ENCODE assay signal across 1 cellular context in the genomic region with DNA sequence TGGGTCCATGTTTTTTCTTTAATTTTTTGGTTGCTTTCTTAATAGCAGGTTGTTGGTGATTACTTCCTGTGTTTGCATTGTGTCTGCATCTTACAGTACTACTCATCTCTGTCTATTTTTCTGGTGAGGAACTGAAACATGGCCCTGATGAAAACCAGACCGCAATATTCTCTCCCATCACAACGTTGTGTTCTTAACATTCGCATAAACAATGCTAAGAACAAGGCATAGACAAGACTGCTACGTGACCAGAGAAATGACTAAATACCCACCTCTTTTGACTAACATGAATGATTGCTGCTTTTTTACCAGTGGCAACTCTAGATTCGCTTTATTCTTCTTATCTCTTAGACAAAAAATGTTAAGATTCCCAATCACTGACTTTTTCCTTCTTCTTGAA.
TF ChIP-seq lines count a peak whose summit lies in the region.

No MANE protein-coding gene starts in this region.

TF ChIP-seq in GM12878, 131 proteins besides CTCF, POLR2A, EP300 and RAD21 (continued from another document and continues in another):
- TF ChIP-seq CBFB (IDR thresholded peaks at IDR 0.05; ENCODE audit: low read depth) (0 out of 2 replicates have a peak, but pooled peaks have one; percentile 51), SREBF1 (IDR thresholded peaks at IDR 0.05; ENCODE audit: low read length) (no peak), HDAC2 (IDR thresholded peaks at IDR 0.05) (no peak), SREBF2 (IDR thresholded peaks at IDR 0.05; ENCODE audit: low read length) (no peak), NFIC (IDR thresholded peaks at IDR 0.05; ENCODE audit: low read depth, low read length) (peak; percentile 63; the same call in 1 of the 2 replicates), RB1 (IDR thresholded peaks at IDR 0.05; ENCODE audit: borderline replicate concordance) (no peak), YY1 (IDR thresholded peaks at IDR 0.05; ENCODE audit: low read depth, low read length) (no peak), ZNF217 (IDR thresholded peaks at IDR 0.05) (peak; percentile 94), ASH2L (IDR thresholded peaks at IDR 0.05; ENCODE audit: borderline replicate concordance, low read depth) (no peak), SIN3A (IDR thresholded peaks at IDR 0.05; ENCODE audit: low read depth, low read length) (no peak), STAT1 (conservative IDR thresholded peaks at IDR 0.05) (no peak), SMC3 (IDR thresholded peaks at IDR 0.05; ENCODE audit: borderline replicate concordance, low read length) (no peak), SIX5 (IDR thresholded peaks at IDR 0.05; ENCODE audit: low read depth, low read length, severe bottlenecking) (no peak), RFX5 (IDR thresholded peaks at IDR 0.05; ENCODE audit: low read depth, low read length) (no peak), TCF12 (IDR thresholded peaks at IDR 0.05; ENCODE audit: low read depth, low read length) (no peak), RBBP5 (conservative IDR thresholded peaks at IDR 0.05) (no peak), NRF1 (conservative IDR thresholded peaks at IDR 0.05; ENCODE audit: low read depth, low read length) (no peak), ZBED1 (IDR thresholded peaks at IDR 0.05; ENCODE audit: borderline replicate concordance) (peak; percentile 30; the same call in 1 of the 2 replicates), SMAD1 (IDR thresholded peaks at IDR 0.05; ENCODE audit: low read depth, partially characterized antibody) (no peak), RUNX3 (IDR thresholded peaks at IDR 0.05; ENCODE audit: low read length) (peak; percentile 95), ZNF274 (IDR thresholded peaks at IDR 0.05; ENCODE audit: insufficient read depth, insufficient read length) (no peak), IKZF1 (conservative IDR thresholded peaks at IDR 0.05) (peak; percentile 38; the same call in 1 of the 2 replicates)
- TF ChIP-seq, protein P1, sequence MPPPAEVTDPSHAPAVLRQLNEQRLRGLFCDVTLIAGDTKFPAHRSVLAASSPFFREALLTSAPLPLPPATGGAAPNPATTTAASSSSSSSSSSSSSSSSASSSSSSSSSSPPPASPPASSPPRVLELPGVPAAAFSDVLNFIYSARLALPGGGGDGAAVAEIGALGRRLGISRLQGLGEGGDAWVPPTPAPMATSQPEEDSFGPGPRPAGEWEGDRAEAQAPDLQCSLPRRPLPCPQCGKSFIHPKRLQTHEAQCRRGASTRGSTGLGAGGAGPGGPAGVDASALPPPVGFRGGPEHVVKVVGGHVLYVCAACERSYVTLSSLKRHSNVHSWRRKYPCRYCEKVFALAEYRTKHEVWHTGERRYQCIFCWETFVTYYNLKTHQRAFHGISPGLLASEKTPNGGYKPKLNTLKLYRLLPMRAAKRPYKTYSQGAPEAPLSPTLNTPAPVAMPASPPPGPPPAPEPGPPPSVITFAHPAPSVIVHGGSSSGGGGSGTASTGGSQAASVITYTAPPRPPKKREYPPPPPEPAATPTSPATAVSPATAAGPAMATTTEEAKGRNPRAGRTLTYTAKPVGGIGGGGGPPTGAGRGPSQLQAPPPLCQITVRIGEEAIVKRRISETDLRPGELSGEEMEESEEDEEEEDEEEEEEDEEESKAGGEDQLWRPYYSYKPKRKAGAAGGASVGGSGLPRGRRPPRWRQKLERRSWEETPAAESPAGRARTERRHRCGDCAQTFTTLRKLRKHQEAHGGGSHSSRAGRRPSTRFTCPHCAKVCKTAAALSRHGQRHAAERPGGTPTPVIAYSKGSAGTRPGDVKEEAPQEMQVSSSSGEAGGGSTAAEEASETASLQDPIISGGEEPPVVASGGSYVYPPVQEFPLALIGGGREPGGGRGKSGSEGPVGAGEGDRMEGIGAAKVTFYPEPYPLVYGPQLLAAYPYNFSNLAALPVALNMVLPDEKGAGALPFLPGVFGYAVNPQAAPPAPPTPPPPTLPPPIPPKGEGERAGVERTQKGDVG (CRISPR knock-in tag; IDR thresholded peaks at IDR 0.05), result no peak
- TF ChIP-seq, protein P2, sequence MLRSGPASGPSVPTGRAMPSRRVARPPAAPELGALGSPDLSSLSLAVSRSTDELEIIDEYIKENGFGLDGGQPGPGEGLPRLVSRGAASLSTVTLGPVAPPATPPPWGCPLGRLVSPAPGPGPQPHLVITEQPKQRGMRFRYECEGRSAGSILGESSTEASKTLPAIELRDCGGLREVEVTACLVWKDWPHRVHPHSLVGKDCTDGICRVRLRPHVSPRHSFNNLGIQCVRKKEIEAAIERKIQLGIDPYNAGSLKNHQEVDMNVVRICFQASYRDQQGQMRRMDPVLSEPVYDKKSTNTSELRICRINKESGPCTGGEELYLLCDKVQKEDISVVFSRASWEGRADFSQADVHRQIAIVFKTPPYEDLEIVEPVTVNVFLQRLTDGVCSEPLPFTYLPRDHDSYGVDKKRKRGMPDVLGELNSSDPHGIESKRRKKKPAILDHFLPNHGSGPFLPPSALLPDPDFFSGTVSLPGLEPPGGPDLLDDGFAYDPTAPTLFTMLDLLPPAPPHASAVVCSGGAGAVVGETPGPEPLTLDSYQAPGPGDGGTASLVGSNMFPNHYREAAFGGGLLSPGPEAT (IDR thresholded peaks at IDR 0.05; ENCODE audit: low read depth), result peak; percentile 65; the same call in 1 of the 2 replicates
- TF ChIP-seq, protein P3, sequence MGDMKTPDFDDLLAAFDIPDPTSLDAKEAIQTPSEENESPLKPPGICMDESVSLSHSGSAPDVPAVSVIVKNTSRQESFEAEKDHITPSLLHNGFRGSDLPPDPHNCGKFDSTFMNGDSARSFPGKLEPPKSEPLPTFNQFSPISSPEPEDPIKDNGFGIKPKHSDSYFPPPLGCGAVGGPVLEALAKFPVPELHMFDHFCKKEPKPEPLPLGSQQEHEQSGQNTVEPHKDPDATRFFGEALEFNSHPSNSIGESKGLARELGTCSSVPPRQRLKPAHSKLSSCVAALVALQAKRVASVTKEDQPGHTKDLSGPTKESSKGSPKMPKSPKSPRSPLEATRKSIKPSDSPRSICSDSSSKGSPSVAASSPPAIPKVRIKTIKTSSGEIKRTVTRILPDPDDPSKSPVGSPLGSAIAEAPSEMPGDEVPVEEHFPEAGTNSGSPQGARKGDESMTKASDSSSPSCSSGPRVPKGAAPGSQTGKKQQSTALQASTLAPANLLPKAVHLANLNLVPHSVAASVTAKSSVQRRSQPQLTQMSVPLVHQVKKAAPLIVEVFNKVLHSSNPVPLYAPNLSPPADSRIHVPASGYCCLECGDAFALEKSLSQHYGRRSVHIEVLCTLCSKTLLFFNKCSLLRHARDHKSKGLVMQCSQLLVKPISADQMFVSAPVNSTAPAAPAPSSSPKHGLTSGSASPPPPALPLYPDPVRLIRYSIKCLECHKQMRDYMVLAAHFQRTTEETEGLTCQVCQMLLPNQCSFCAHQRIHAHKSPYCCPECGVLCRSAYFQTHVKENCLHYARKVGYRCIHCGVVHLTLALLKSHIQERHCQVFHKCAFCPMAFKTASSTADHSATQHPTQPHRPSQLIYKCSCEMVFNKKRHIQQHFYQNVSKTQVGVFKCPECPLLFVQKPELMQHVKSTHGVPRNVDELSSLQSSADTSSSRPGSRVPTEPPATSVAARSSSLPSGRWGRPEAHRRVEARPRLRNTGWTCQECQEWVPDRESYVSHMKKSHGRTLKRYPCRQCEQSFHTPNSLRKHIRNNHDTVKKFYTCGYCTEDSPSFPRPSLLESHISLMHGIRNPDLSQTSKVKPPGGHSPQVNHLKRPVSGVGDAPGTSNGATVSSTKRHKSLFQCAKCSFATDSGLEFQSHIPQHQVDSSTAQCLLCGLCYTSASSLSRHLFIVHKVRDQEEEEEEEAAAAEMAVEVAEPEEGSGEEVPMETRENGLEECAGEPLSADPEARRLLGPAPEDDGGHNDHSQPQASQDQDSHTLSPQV (IDR thresholded peaks at IDR 0.05), result no peak
- TF ChIP-seq, protein P4, sequence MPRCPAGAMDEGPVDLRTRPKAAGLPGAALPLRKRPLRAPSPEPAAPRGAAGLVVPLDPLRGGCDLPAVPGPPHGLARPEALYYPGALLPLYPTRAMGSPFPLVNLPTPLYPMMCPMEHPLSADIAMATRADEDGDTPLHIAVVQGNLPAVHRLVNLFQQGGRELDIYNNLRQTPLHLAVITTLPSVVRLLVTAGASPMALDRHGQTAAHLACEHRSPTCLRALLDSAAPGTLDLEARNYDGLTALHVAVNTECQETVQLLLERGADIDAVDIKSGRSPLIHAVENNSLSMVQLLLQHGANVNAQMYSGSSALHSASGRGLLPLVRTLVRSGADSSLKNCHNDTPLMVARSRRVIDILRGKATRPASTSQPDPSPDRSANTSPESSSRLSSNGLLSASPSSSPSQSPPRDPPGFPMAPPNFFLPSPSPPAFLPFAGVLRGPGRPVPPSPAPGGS (IDR thresholded peaks at IDR 0.05; ENCODE audit: borderline replicate concordance, insufficient read depth, low read depth, low read length, poor library complexity, severe bottlenecking), result no peak
- TF ChIP-seq, protein P5, sequence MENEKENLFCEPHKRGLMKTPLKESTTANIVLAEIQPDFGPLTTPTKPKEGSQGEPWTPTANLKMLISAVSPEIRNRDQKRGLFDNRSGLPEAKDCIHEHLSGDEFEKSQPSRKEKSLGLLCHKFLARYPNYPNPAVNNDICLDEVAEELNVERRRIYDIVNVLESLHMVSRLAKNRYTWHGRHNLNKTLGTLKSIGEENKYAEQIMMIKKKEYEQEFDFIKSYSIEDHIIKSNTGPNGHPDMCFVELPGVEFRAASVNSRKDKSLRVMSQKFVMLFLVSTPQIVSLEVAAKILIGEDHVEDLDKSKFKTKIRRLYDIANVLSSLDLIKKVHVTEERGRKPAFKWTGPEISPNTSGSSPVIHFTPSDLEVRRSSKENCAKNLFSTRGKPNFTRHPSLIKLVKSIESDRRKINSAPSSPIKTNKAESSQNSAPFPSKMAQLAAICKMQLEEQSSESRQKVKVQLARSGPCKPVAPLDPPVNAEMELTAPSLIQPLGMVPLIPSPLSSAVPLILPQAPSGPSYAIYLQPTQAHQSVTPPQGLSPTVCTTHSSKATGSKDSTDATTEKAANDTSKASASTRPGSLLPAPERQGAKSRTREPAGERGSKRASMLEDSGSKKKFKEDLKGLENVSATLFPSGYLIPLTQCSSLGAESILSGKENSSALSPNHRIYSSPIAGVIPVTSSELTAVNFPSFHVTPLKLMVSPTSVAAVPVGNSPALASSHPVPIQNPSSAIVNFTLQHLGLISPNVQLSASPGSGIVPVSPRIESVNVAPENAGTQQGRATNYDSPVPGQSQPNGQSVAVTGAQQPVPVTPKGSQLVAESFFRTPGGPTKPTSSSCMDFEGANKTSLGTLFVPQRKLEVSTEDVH (IDR thresholded peaks at IDR 0.05; ENCODE audit: low read depth, partially characterized antibody), result no peak
- TF ChIP-seq, protein P6, sequence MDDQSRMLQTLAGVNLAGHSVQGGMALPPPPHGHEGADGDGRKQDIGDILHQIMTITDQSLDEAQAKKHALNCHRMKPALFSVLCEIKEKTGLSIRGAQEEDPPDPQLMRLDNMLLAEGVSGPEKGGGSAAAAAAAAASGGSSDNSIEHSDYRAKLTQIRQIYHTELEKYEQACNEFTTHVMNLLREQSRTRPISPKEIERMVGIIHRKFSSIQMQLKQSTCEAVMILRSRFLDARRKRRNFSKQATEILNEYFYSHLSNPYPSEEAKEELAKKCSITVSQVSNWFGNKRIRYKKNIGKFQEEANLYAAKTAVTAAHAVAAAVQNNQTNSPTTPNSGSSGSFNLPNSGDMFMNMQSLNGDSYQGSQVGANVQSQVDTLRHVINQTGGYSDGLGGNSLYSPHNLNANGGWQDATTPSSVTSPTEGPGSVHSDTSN (IDR thresholded peaks at IDR 0.05; ENCODE audit: insufficient replicate concordance, low read depth, low read length), result no peak
- TF ChIP-seq, protein P7, sequence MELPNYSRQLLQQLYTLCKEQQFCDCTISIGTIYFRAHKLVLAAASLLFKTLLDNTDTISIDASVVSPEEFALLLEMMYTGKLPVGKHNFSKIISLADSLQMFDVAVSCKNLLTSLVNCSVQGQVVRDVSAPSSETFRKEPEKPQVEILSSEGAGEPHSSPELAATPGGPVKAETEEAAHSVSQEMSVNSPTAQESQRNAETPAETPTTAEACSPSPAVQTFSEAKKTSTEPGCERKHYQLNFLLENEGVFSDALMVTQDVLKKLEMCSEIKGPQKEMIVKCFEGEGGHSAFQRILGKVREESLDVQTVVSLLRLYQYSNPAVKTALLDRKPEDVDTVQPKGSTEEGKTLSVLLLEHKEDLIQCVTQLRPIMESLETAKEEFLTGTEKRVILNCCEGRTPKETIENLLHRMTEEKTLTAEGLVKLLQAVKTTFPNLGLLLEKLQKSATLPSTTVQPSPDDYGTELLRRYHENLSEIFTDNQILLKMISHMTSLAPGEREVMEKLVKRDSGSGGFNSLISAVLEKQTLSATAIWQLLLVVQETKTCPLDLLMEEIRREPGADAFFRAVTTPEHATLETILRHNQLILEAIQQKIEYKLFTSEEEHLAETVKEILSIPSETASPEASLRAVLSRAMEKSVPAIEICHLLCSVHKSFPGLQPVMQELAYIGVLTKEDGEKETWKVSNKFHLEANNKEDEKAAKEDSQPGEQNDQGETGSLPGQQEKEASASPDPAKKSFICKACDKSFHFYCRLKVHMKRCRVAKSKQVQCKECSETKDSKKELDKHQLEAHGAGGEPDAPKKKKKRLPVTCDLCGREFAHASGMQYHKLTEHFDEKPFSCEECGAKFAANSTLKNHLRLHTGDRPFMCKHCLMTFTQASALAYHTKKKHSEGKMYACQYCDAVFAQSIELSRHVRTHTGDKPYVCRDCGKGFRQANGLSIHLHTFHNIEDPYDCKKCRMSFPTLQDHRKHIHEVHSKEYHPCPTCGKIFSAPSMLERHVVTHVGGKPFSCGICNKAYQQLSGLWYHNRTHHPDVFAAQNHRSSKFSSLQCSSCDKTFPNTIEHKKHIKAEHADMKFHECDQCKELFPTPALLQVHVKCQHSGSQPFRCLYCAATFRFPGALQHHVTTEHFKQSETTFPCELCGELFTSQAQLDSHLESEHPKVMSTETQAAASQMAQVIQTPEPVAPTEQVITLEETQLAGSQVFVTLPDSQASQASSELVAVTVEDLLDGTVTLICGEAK (IDR thresholded peaks at IDR 0.05; ENCODE audit: borderline replicate concordance), result no peak
- TF ChIP-seq, protein P8, sequence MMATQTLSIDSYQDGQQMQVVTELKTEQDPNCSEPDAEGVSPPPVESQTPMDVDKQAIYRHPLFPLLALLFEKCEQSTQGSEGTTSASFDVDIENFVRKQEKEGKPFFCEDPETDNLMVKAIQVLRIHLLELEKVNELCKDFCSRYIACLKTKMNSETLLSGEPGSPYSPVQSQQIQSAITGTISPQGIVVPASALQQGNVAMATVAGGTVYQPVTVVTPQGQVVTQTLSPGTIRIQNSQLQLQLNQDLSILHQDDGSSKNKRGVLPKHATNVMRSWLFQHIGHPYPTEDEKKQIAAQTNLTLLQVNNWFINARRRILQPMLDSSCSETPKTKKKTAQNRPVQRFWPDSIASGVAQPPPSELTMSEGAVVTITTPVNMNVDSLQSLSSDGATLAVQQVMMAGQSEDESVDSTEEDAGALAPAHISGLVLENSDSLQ (IDR thresholded peaks at IDR 0.05), result peak; percentile 64
- TF ChIP-seq, protein P9, sequence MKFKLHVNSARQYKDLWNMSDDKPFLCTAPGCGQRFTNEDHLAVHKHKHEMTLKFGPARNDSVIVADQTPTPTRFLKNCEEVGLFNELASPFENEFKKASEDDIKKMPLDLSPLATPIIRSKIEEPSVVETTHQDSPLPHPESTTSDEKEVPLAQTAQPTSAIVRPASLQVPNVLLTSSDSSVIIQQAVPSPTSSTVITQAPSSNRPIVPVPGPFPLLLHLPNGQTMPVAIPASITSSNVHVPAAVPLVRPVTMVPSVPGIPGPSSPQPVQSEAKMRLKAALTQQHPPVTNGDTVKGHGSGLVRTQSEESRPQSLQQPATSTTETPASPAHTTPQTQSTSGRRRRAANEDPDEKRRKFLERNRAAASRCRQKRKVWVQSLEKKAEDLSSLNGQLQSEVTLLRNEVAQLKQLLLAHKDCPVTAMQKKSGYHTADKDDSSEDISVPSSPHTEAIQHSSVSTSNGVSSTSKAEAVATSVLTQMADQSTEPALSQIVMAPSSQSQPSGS (IDR thresholded peaks at IDR 0.05; ENCODE audit: low read length), result no peak
